ENCODE assay signal across 32 cellular contexts in genomic region chr19:35363001-35363590, GRCh38. TPM values are rescaled to one million over a fixed set of nuclear protein-coding genes. Genes with fewer than 3 reads are reported as not detected.
"Had no signal": no experiment of that assay in that cellular context is flagged by ENCODE, and none has a peak within 500 bp of the region (broad histone marks: within the 10 kb centered on the region; RNA-seq: fewer than 3 reads in every experiment).

No MANE protein-coding gene starts in this region.

- H3K36me3 Mint-ChIP-seq: brain, natural killer cell, T-cell had no signal

- H3K9me3 Mint-ChIP-seq: activated CD4-positive, alpha-beta T cell treated with anti-CD3 and anti-CD28 coated beads, Interleukin-2, amount 10 ng/mL, durations not matched to agents 7 days and 5 days; activated CD8-positive, alpha-beta T cell treated with anti-CD3 and anti-CD28 coated beads for 36 hours; activated naive CD4-positive, alpha-beta T cell treated with anti-CD3 and anti-CD28 coated beads for 36 hours; activated naive CD8-positive, alpha-beta T cell treated with anti-CD3 and anti-CD28 coated beads, Interleukin-2, amount 50 U/mL, for 24 hours; activated T-cell treated with anti-CD3 and anti-CD28 coated beads, Interleukin-2, amount 50 U/mL, for 72 hours; brain; natural killer cell; T-cell had no signal

- ATAC-seq: activated CD8-positive, alpha-beta T cell treated with anti-CD3 and anti-CD28 coated beads for 36 hours; activated naive CD8-positive, alpha-beta T cell treated with anti-CD3 and anti-CD28 coated beads, Interleukin-2, amount 50 U/mL, for 24 hours; activated T-cell treated with anti-CD3 and anti-CD28 coated beads, Interleukin-2, amount 50 U/mL, for 72 hours; left ventricle myocardium superior; pancreas; right cardiac atrium; T-cell had no signal

- H3K27ac Mint-ChIP-seq: activated CD4-positive, alpha-beta T cell treated with anti-CD3 and anti-CD28 coated beads, Interleukin-2, amount 10 ng/mL, durations not matched to agents 7 days and 5 days; activated CD8-positive, alpha-beta T cell treated with anti-CD3 and anti-CD28 coated beads for 36 hours; activated naive CD4-positive, alpha-beta T cell treated with anti-CD3 and anti-CD28 coated beads for 36 hours; activated naive CD8-positive, alpha-beta T cell treated with anti-CD3 and anti-CD28 coated beads, Interleukin-2, amount 50 U/mL, for 24 hours; activated T-cell treated with anti-CD3 and anti-CD28 coated beads, Interleukin-2, amount 50 U/mL, for 72 hours; natural killer cell; T-cell had no signal

- H3K4me3 ChIP-seq: pancreas, testis had no signal

- H3K36me3 ChIP-seq: neutrophil, pancreas, WERI-Rb-1 had no signal

- H3K27me3 ChIP-seq: pancreas, testis had no signal

- DNase-seq: activated CD4-positive, alpha-beta T cell treated with anti-CD3 and anti-CD28 coated beads, Interleukin-2, amount 10 ng/mL, durations not matched to agents 7 days and 5 days; activated CD4-positive, CD25-positive, alpha-beta regulatory T cell treated with anti-CD3 and anti-CD28 coated beads, Interleukin-2, amount 50 U/mL, for 72 hours; activated CD8-positive, alpha-beta T cell treated with anti-CD3 and anti-CD28 coated beads for 36 hours; activated effector memory CD4-positive, alpha-beta T cell treated with Interleukin-2 at 50 U/mL for 16 hours; activated naive CD4-positive, alpha-beta T cell treated with anti-CD3 and anti-CD28 coated beads for 36 hours; activated naive CD8-positive, alpha-beta T cell treated with anti-CD3 and anti-CD28 coated beads, Interleukin-2, amount 50 U/mL, for 24 hours; activated T-cell treated with anti-CD3 and anti-CD28 coated beads, Interleukin-2, amount 50 U/mL, for 72 hours; anterior cingulate cortex; effector CD4-positive, alpha-beta T cell; glutamatergic neuron; hippocampal formation; left ventricle myocardium superior; mammary epithelial cell; midbrain; natural killer cell; right cardiac atrium; stimulated activated CD4-positive, alpha-beta T cell treated with anti-CD3 and anti-CD28 coated beads, Interleukin-12 subunit alpha, Interleukin-12 subunit beta, amount 100 ng/mL, for 4 hours; stimulated activated CD4-positive, alpha-beta T cell treated with anti-CD3 and anti-CD28 coated beads, Interleukin-4, amount 100 ng/mL, for 4 hours; T-cell; testis; trophoblast cell; WERI-Rb-1 had no signal

- H3K4me3 Mint-ChIP-seq: activated CD4-positive, alpha-beta T cell treated with anti-CD3 and anti-CD28 coated beads, Interleukin-2, amount 10 ng/mL, durations not matched to agents 7 days and 5 days; activated CD8-positive, alpha-beta T cell treated with anti-CD3 and anti-CD28 coated beads for 36 hours; activated naive CD4-positive, alpha-beta T cell treated with anti-CD3 and anti-CD28 coated beads for 36 hours; activated naive CD8-positive, alpha-beta T cell treated with anti-CD3 and anti-CD28 coated beads, Interleukin-2, amount 50 U/mL, for 24 hours; activated T-cell treated with anti-CD3 and anti-CD28 coated beads, Interleukin-2, amount 50 U/mL, for 72 hours; brain; natural killer cell; T-cell had no signal

- H3K4me1 ChIP-seq: pancreas, testis had no signal

- H3K27ac ChIP-seq: neutrophil, pancreas, testis, WERI-Rb-1 had no signal

- H3K9me3 ChIP-seq: neutrophil, pancreas, testis had no signal

- FAIRE-seq: frontal cortex, pancreas, TTC549 had no signal

RNA-seq across cellular contexts. Expression of gene FFAR3, which starts 4.8 kb away (rescaled TPM):
- total RNA-seq: activated CD4-positive, alpha-beta T cell treated with anti-CD3 and anti-CD28 coated beads, Interleukin-2, amount 10 ng/mL, durations not matched to agents 7 days and 5 days; cardiac septum; chondrocyte; frontal cortex; left ventricle myocardium superior; mammary epithelial cell; pulmonary artery endothelial cell; skeletal muscle tissue had no signal
- polyA plus RNA-seq: esophagus, mammary epithelial cell had no signal

RNA-seq across cellular contexts. Expression of gene GPR42, which starts 7.8 kb away (rescaled TPM):
- total RNA-seq: activated CD4-positive, alpha-beta T cell treated with anti-CD3 and anti-CD28 coated beads, Interleukin-2, amount 10 ng/mL, durations not matched to agents 7 days and 5 days; cardiac septum; chondrocyte; frontal cortex; left ventricle myocardium superior; mammary epithelial cell; pulmonary artery endothelial cell; right cardiac atrium; skeletal muscle tissue; T-cell; testis had no signal
- polyA plus RNA-seq: esophagus, mammary epithelial cell, right cardiac atrium had no signal

RNA-seq across cellular contexts. Expression of gene FFAR1, which starts 15.4 kb away (rescaled TPM):
- total RNA-seq: activated CD4-positive, alpha-beta T cell treated with anti-CD3 and anti-CD28 coated beads, Interleukin-2, amount 10 ng/mL, durations not matched to agents 7 days and 5 days; activated CD8-positive, alpha-beta T cell treated with anti-CD3 and anti-CD28 coated beads for 36 hours; cardiac septum; chondrocyte; frontal cortex; left ventricle myocardium superior; mammary epithelial cell; pulmonary artery endothelial cell; right cardiac atrium; skeletal muscle tissue had no signal
- polyA plus RNA-seq: esophagus, mammary epithelial cell, right cardiac atrium had no signal

RNA-seq across cellular contexts. Expression of gene CD22, which starts 34.1 kb away (rescaled TPM):
- total RNA-seq: chondrocyte, frontal cortex, pulmonary artery endothelial cell had no signal
